ENCODE assay signal across 8 cellular contexts in genomic region chr6:26216015-26216885, GRCh38.
DNase-seq lines count a peak whose midpoint lies in the region; ATAC-seq and TF ChIP-seq lines count a peak whose summit lies in the region.

No MANE protein-coding gene starts in this region.

- H3K9me3 Mint-ChIP-seq in CD4-positive, CD25-positive, alpha-beta regulatory T cell, result no peaks in the 10 kb centered on the region
- H3K9me3 Mint-ChIP-seq in activated CD4-positive, alpha-beta memory T cell treated with anti-CD3 and anti-CD28 coated beads, Interleukin-2, amount 10 ng/mL, durations not matched to agents 7 days and 5 days, result no peaks in the 10 kb centered on the region

- CTCF ChIA-PET in activated CD4-positive, alpha-beta memory T cell treated with anti-CD3 and anti-CD28 coated beads, Interleukin-2, amount 10 ng/mL, durations not matched to agents 7 days and 5 days (lab: Charles Lee), result interaction anchor here (0.6 to 3.4 kb wide), 28 partner anchors 8 to 190 kb away, joined by 3 to 34 read pairs (median 5); a partner anchor contains a TSS

- no peak overlapping the region for H3K4me3 Mint-ChIP-seq in CD4-positive, CD25-positive, alpha-beta regulatory T cell
- no peak overlapping the region for H3K4me3 Mint-ChIP-seq in activated CD4-positive, alpha-beta memory T cell treated with anti-CD3 and anti-CD28 coated beads, Interleukin-2, amount 10 ng/mL, durations not matched to agents 7 days and 5 days

- 1% methylated on average over 41 of the region's 41 CpGs for WGBS in lung, 2 donors

- no peak overlapping the region for H3K27ac Mint-ChIP-seq in CD4-positive, CD25-positive, alpha-beta regulatory T cell
- H3K27ac Mint-ChIP-seq in activated CD4-positive, alpha-beta memory T cell treated with anti-CD3 and anti-CD28 coated beads, Interleukin-2, amount 10 ng/mL, durations not matched to agents 7 days and 5 days, result no peak overlapping the region

- no peaks in the 10 kb centered on the region for H3K36me3 Mint-ChIP-seq in CD4-positive, CD25-positive, alpha-beta regulatory T cell
- no peaks in the 10 kb centered on the region for H3K36me3 Mint-ChIP-seq in activated CD4-positive, alpha-beta memory T cell treated with anti-CD3 and anti-CD28 coated beads, Interleukin-2, amount 10 ng/mL, durations not matched to agents 7 days and 5 days (ENCODE audit: low read depth)

- H3K4me3 ChIP-seq in CD4-positive, CD25-positive, alpha-beta regulatory T cell (ENCODE audit: low read depth, low read length), result peak overlapping the region; percentile 85
- H3K4me3 ChIP-seq in endocrine pancreas (ENCODE audit: control insufficient read depth, insufficient read depth, low read length), result peak overlapping the region; percentile 97
- H3K4me3 ChIP-seq in lung, result peak overlapping the region; percentile 13

- TF ChIP-seq CTCF in lung (IDR thresholded peaks at IDR 0.05; ENCODE audit: control extremely low read depth, extremely low read depth), result no peak

- peak overlapping the region; percentile 1 for H3K9ac ChIP-seq in endocrine pancreas (ENCODE audit: control insufficient read depth, insufficient read depth, low read length)

- no peaks in the 10 kb centered on the region for H3K36me3 ChIP-seq in CD4-positive, CD25-positive, alpha-beta regulatory T cell (ENCODE audit: control insufficient read depth, insufficient read depth, low read length)
- H3K36me3 ChIP-seq in endocrine pancreas (ENCODE audit: control insufficient read depth, insufficient read depth, low read length) (no peaks in the 10 kb centered on the region), lung (ENCODE audit: control insufficient read depth in 2 of 2, insufficient read depth in 2 of 2, low read length in 2 of 2) (no peaks in the 10 kb centered on the region)

- peak; percentile 86 for ATAC-seq in CD4-positive, CD25-positive, alpha-beta regulatory T cell (ENCODE audit: low read depth in 2 of 2)
- ATAC-seq in GM19328 (IDR thresholded peaks at IDR 0.05; ENCODE audit: unreplicated experiment) (peak; percentile 66), HG03442 (IDR thresholded peaks at IDR 0.05; ENCODE audit: unreplicated experiment) (peak; percentile 73), lung (ENCODE audit: insufficient read depth, low FRiP score) (peak; percentile 86)

- no peaks in the 10 kb centered on the region for H3K9me3 ChIP-seq in CD4-positive, CD25-positive, alpha-beta regulatory T cell (ENCODE audit: control insufficient read depth in 2 of 2, low read length in 2 of 2)
- H3K9me3 ChIP-seq in endocrine pancreas (ENCODE audit: control insufficient read depth, low read length) (no peaks in the 10 kb centered on the region), lung (ENCODE audit: control insufficient read depth in 2 of 2, insufficient read depth in 1 of 2, low read length in 1 of 2) (peaks cover 0 to 2% of the 10 kb centered on the region in 2 donors)

- peak; percentile 66 to 98 (median 96) for DNase-seq in CD4-positive, CD25-positive, alpha-beta regulatory T cell
- DNase-seq in NCI-H748 (lab: John Stamatoyannopoulos, UW; ENCODE audit: unreplicated experiment) (peak; percentile 99), lung (ENCODE audit: low spot score) (no peak)
- peak; percentile 90 for DNase-seq in activated CD4-positive, alpha-beta memory T cell treated with anti-CD3 and anti-CD28 coated beads, Interleukin-2, amount 10 ng/mL, durations not matched to agents 7 days and 5 days
- peak; percentile 69 to 70 for DNase-seq in stimulated activated CD8-positive, alpha-beta memory T cell treated with anti-CD3 and anti-CD28 coated beads, Interleukin-7, amount 100 ng/mL, for 4 hours (ENCODE audit: low read depth in 2 of 2)

- POLR2A ChIA-PET in activated CD4-positive, alpha-beta memory T cell treated with anti-CD3 and anti-CD28 coated beads, Interleukin-2, amount 10 ng/mL, durations not matched to agents 7 days and 5 days (lab: Charles Lee), result interaction anchor here (0.7 to 15.2 kb wide), 69 partner anchors 10 to 1678 kb away, joined by 3 to 833 read pairs (median 8); partner anchors contain the start of gene HMGN4

- no peaks in the 10 kb centered on the region for H3K27me3 Mint-ChIP-seq in CD4-positive, CD25-positive, alpha-beta regulatory T cell
- no peaks in the 10 kb centered on the region for H3K27me3 Mint-ChIP-seq in activated CD4-positive, alpha-beta memory T cell treated with anti-CD3 and anti-CD28 coated beads, Interleukin-2, amount 10 ng/mL, durations not matched to agents 7 days and 5 days

- H3K27ac ChIP-seq in CD4-positive, CD25-positive, alpha-beta regulatory T cell (ENCODE audit: insufficient read depth, low read length, poor library complexity, severe bottlenecking), result peak overlapping the region; percentile 95
- H3K27ac ChIP-seq in lung (ENCODE audit: low read depth in 1 of 2, low read length in 1 of 2), result peak overlapping the region; percentile 88 to 95

- peaks cover 24% of the 10 kb centered on the region for H3K4me1 ChIP-seq in CD4-positive, CD25-positive, alpha-beta regulatory T cell (ENCODE audit: control insufficient read depth, insufficient read depth, low read length, poor library complexity, severe bottlenecking)
- H3K4me1 ChIP-seq in endocrine pancreas (ENCODE audit: control insufficient read depth, insufficient read depth, low read length) (no peaks in the 10 kb centered on the region), lung (ENCODE audit: control insufficient read depth in 2 of 2, insufficient read depth in 2 of 2, low read length in 2 of 2) (peaks cover 0 to 6% of the 10 kb centered on the region in 2 donors)

- H3K27me3 ChIP-seq in CD4-positive, CD25-positive, alpha-beta regulatory T cell (ENCODE audit: control insufficient read depth, insufficient read depth, low read length), result no peaks in the 10 kb centered on the region
- no peaks in the 10 kb centered on the region for H3K27me3 ChIP-seq in endocrine pancreas (ENCODE audit: control insufficient read depth, insufficient read depth, low read length)
- no peaks in the 10 kb centered on the region for H3K27me3 ChIP-seq in lung (ENCODE audit: control insufficient read depth, insufficient read depth)

- H3K4me1 Mint-ChIP-seq in CD4-positive, CD25-positive, alpha-beta regulatory T cell, result peaks cover 0 to 17% (median 7%) of the 10 kb centered on the region in 4 donors
- H3K4me1 Mint-ChIP-seq in activated CD4-positive, alpha-beta memory T cell treated with anti-CD3 and anti-CD28 coated beads, Interleukin-2, amount 10 ng/mL, durations not matched to agents 7 days and 5 days, result peaks cover 28% of the 10 kb centered on the region

Comparison
In these comparisons a context has a peak if more than half of its experiments do, and no peak if none do; other contexts are left out.
1. H3K4me3 ChIP-seq: peak in every context shown above with its lines; median percentile 97 in endocrine pancreas; 85 in CD4-positive, CD25-positive, alpha-beta regulatory T cell; 13 in lung.